ENCODE assay signal across 8 cellular contexts in the genomic region with DNA sequence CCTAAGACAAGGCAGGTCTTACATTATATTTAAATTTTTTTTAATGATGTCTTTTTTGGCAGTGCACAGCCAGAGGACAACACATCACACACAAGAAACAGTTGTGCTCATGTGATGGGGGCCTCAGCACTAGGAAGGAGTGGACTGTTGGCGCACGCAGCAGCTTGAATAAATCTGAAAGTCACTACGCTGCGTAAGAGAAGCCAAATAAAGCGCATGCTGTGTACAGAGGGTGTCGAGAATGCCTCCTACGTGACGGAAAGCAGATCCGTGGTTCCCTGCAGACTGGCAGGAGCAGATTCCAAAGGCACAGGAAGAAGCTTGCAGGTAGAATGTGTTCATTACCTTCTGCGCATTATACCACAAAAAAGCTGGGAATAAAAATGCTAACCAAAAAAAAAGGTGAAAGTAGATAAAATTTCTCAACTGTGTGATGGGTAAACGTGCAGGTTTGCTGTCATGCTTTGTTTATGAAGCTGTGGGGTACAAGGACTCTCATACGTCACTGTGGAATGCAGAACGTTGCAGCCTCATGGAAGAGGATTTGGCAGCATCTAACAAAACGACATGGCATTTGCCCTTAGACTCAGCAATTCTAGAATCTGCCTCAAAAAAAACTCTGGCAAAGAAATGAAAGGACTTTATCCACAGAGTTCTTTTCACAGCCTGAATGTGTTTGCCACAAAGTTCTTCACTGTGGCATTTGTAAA. TPM values are rescaled to one million over a fixed set of nuclear protein-coding genes. Genes with fewer than 3 reads are reported as not detected.
DNase-seq lines count a peak whose midpoint lies in the region; ATAC-seq and TF ChIP-seq lines count a peak whose summit lies in the region.
"Not testable (repeated sequence)": the region's sequence is repeated elsewhere in the genome, so short reads cannot be mapped to it uniquely, and the experiment has no call there.

No MANE protein-coding gene starts in this region.

- H3K4me3 Mint-ChIP-seq in activated T-helper 17 cell treated with anti-CD3 and anti-CD28 coated beads, Interleukin-2, amount 50 U/mL, for 72 hours = not testable (repeated sequence)

- H3K4ac ChIP-seq in mesenchymal stem cell (ENCODE audit: low read depth in 1 of 2, low read length in 2 of 2) = not testable (repeated sequence)

- not testable (repeated sequence) for H3K79me2 ChIP-seq in hepatocyte

- intact Hi-C loops in sigmoid colon (cut with DNase I); transverse colon (cut with DNase I; ENCODE audit: low total_unique reads): not testable (repeated sequence)

- not testable (repeated sequence) for H4K20me1 ChIP-seq in hepatocyte (ENCODE audit: insufficient read depth, poor library complexity, severe bottlenecking)

- not testable (repeated sequence) for H2AFZ ChIP-seq in hepatocyte; mesenchymal stem cell (ENCODE audit: low read depth, low read length)

- H3K79me1 ChIP-seq in mesenchymal stem cell (replicated peaks; ENCODE audit: low read length, poor library complexity, severe bottlenecking) = not testable (repeated sequence)

- H4K8ac ChIP-seq in mesenchymal stem cell (ENCODE audit: low read length) = not testable (repeated sequence)

- peaks cover 95% of the 10 kb centered on the region for H3K36me3 Mint-ChIP-seq in activated T-helper 17 cell treated with anti-CD3 and anti-CD28 coated beads, Interleukin-2, amount 50 U/mL, for 72 hours (ENCODE audit: low read depth)

- peaks cover 31% of the 10 kb centered on the region for H3K4me1 Mint-ChIP-seq in activated T-helper 17 cell treated with anti-CD3 and anti-CD28 coated beads, Interleukin-2, amount 50 U/mL, for 72 hours

- H3K9me3 Mint-ChIP-seq in activated T-helper 17 cell treated with anti-CD3 and anti-CD28 coated beads, Interleukin-2, amount 50 U/mL, for 72 hours = not testable (repeated sequence)

- not testable (repeated sequence) for H2BK120ac ChIP-seq in mesenchymal stem cell (ENCODE audit: low read depth, low read length)

- ATAC-seq in activated T-helper 17 cell treated with anti-CD3 and anti-CD28 coated beads, Interleukin-2, amount 50 U/mL, for 72 hours (replicated peaks) = not testable (repeated sequence)
- peak; percentile 83 for ATAC-seq in gastroesophageal sphincter

- H2BK12ac ChIP-seq in mesenchymal stem cell (ENCODE audit: low read length in 2 of 2) = not testable (repeated sequence)

- peak; percentile 19 for DNase-seq in EH (ENCODE audit: low read depth)
- peak; percentile 32 to 85 for DNase-seq in dermis microvascular lymphatic vessel endothelial cell (ENCODE audit: low read depth in 2 of 2)
- not testable (repeated sequence) for DNase-seq in hepatocyte (ENCODE audit: low spot score); transverse colon
- DNase-seq in mesenchymal stem cell = peak; percentile 36
- peak; percentile 77 for DNase-seq in sigmoid colon

- not testable (repeated sequence) for H2BK5ac ChIP-seq in mesenchymal stem cell (ENCODE audit: low read depth, low read length, poor library complexity, severe bottlenecking)

- H3K18ac ChIP-seq in mesenchymal stem cell (ENCODE audit: low read depth in 1 of 2, low read length in 2 of 2) = not testable (repeated sequence)

- H3K27ac ChIP-seq in gastroesophageal sphincter = peak overlapping the region; percentile 53 to 73 (median 64)
- peak overlapping the region; percentile 58 for H3K27ac ChIP-seq in hepatocyte
- not testable (repeated sequence) for H3K27ac ChIP-seq in mesenchymal stem cell (ENCODE audit: low read length, poor library complexity, severe bottlenecking)
- H3K27ac ChIP-seq in sigmoid colon = peak overlapping the region; percentile 65 to 73 (median 70)
- peak overlapping the region; percentile 0 to 73 (median 40) for H3K27ac ChIP-seq in transverse colon

- H3K36me3 ChIP-seq in gastroesophageal sphincter = peaks cover 0 to 75% of the 10 kb centered on the region in 2 donors
- H3K36me3 ChIP-seq in hepatocyte (replicated peaks; ENCODE audit: insufficient read depth, low read depth) = not testable (repeated sequence)
- H3K36me3 ChIP-seq in mesenchymal stem cell (ENCODE audit: control insufficient read depth in 1 of 2, insufficient read depth in 2 of 2, low read depth in 1 of 2, low read length in 2 of 2) = peaks cover 24 to 67% of the 10 kb centered on the region in 2 experiments
- H3K36me3 ChIP-seq in sigmoid colon = peaks cover 7 to 54% (median 17%) of the 10 kb centered on the region in 4 donors
- peaks cover 0 to 34% (median 10%) of the 10 kb centered on the region in 4 donors for H3K36me3 ChIP-seq in transverse colon

- not testable (repeated sequence) for H3K4me2 ChIP-seq in hepatocyte; mesenchymal stem cell (ENCODE audit: low read length, poor library complexity, severe bottlenecking)

- TF ChIP-seq EP300 in gastroesophageal sphincter (IDR thresholded peaks at IDR 0.05); transverse colon (IDR thresholded peaks at IDR 0.05; ENCODE audit: low read depth): not testable (repeated sequence)
- peak in 1 of 4 donors; percentile 82 for TF ChIP-seq EP300 in sigmoid colon (IDR thresholded peaks at IDR 0.05)

- H2BK15ac ChIP-seq in mesenchymal stem cell (ENCODE audit: low read depth, poor library complexity, severe bottlenecking) = not testable (repeated sequence)

- TF ChIP-seq POLR2A in gastroesophageal sphincter (IDR thresholded peaks at IDR 0.05); sigmoid colon (IDR thresholded peaks at IDR 0.05); transverse colon (IDR thresholded peaks at IDR 0.05): not testable (repeated sequence)

- TF ChIP-seq CTCF in gastroesophageal sphincter (IDR thresholded peaks at IDR 0.05); hepatocyte (IDR thresholded peaks at IDR 0.05; ENCODE audit: poor library complexity); sigmoid colon (IDR thresholded peaks at IDR 0.05); transverse colon (IDR thresholded peaks at IDR 0.05): not testable (repeated sequence)

- 8 to 50% methylated on average over 1 to 4 of the region's 14 CpGs for WGBS in gastroesophageal sphincter (ENCODE audit: low coverage in 1 of 2), 2 donors
- 76% methylated on average over 8 of the region's 14 CpGs for WGBS in hepatocyte (ENCODE audit: low lambda C conversion rate, missing lambda C conversion rate)
- WGBS in mesenchymal stem cell = no CpG with 5 or more reads among the region's 14 CpGs
- WGBS in sigmoid colon, 2 donors = 71 to 78% methylated on average over 4 to 6 of the region's 14 CpGs
- WGBS in transverse colon (ENCODE audit: low coverage in 1 of 2), 2 donors = 70% methylated on average over 6 of the region's 14 CpGs; no CpG with 5 or more reads in 1 of the 2 donors

- H2AK5ac ChIP-seq in mesenchymal stem cell (ENCODE audit: low read length, severe bottlenecking) = not testable (repeated sequence)

- not testable (repeated sequence) for H4K91ac ChIP-seq in mesenchymal stem cell (ENCODE audit: low read length)

- not testable (repeated sequence) for H3K14ac ChIP-seq in mesenchymal stem cell (ENCODE audit: low read length in 2 of 2)

- H3K4me3 ChIP-seq in gastroesophageal sphincter; hepatocyte; mesenchymal stem cell (ENCODE audit: insufficient read depth in 1 of 2, low read depth in 1 of 2, low read length in 2 of 2); sigmoid colon; transverse colon: not testable (repeated sequence)

- H3K27me3 Mint-ChIP-seq in activated T-helper 17 cell treated with anti-CD3 and anti-CD28 coated beads, Interleukin-2, amount 50 U/mL, for 72 hours = not testable (repeated sequence)

- H3K4me1 ChIP-seq in gastroesophageal sphincter (peaks cover 0 to 26% (median 3%) of the 10 kb centered on the region in 3 donors), hepatocyte (ENCODE audit: insufficient read depth) (peaks cover 15% of the 10 kb centered on the region), sigmoid colon (peaks cover 0 to 20% (median 13%) of the 10 kb centered on the region in 4 donors), transverse colon (peaks cover 0 to 21% (median 8%) of the 10 kb centered on the region in 4 donors)
- not testable (repeated sequence) for H3K4me1 ChIP-seq in mesenchymal stem cell (ENCODE audit: control insufficient read depth, insufficient read depth, low read depth, low read length)

- not testable (repeated sequence) for H3K23ac ChIP-seq in mesenchymal stem cell (ENCODE audit: low read length in 2 of 2)

- H3K27ac Mint-ChIP-seq in activated T-helper 17 cell treated with anti-CD3 and anti-CD28 coated beads, Interleukin-2, amount 50 U/mL, for 72 hours = peak overlapping the region; percentile 90

- not testable (repeated sequence) for H3K9me3 ChIP-seq in gastroesophageal sphincter; hepatocyte (ENCODE audit: low read depth); mesenchymal stem cell (ENCODE audit: control insufficient read depth, low read length); sigmoid colon; transverse colon

- H3K27me3 ChIP-seq in gastroesophageal sphincter; hepatocyte; mesenchymal stem cell (ENCODE audit: control insufficient read depth in 1 of 2, insufficient read depth in 1 of 2, low read length in 2 of 2); sigmoid colon; transverse colon: not testable (repeated sequence)

- not testable (repeated sequence) for H3K9me2 ChIP-seq in hepatocyte (replicated peaks; ENCODE audit: insufficient read depth)

- in situ Hi-C loops in transverse colon (cut with MboI; ENCODE audit: low pct_ligation_motif_present in 1 of 4, low pct_unique_long_range_greater_than_20kb in 1 of 4, low sequenced_read_pairs in 3 of 4) = not testable (repeated sequence)

- not testable (repeated sequence) for H3K9ac ChIP-seq in mesenchymal stem cell (ENCODE audit: low read length)

RNA-seq across cellular contexts. Expression of gene MUC20, which starts 32.2 kb away (rescaled TPM):
- total RNA-seq in activated T-helper 17 cell treated with anti-CD3 and anti-CD28 coated beads, Interleukin-2, amount 50 U/mL, for 72 hours = 10 to 100 TPM in 1 of 2 donors, 1 to 10 TPM in 1; 3.8 to 14.4 TPM
- total RNA-seq in dermis microvascular lymphatic vessel endothelial cell = under 0.01 TPM in 1 of 2 replicates, not detected in the other
- total RNA-seq in gastroesophageal sphincter = 1 to 10 TPM; 2.0 to 7.7 (median 4.8) TPM
- total RNA-seq in hepatocyte = 3.5 and 4.5 TPM in 2 replicates
- 8.2 and 15.3 TPM in 2 replicates for polyA plus RNA-seq in hepatocyte
- polyA plus RNA-seq in mesenchymal stem cell (2013, experiment 1 of 2) = 0.35 TPM
- 0.30 TPM for polyA plus RNA-seq in mesenchymal stem cell (2013, experiment 2 of 2)
- total RNA-seq in sigmoid colon = 10 to 100 TPM in 2 of 4 donors, 1 to 10 TPM in 2; 2.9 to 20.8 (median 7.1) TPM
- 10 to 100 TPM in 2 of 3 donors, 1 to 10 TPM in 1; 7.8 to 48.7 (median 13.9) TPM for polyA plus RNA-seq in sigmoid colon
- 100 to 1,000 TPM in 3 of 4 donors, 10 to 100 TPM in 1; 65.9 to 321 (median 131) TPM for total RNA-seq in transverse colon
